In the genomic region with DNA sequence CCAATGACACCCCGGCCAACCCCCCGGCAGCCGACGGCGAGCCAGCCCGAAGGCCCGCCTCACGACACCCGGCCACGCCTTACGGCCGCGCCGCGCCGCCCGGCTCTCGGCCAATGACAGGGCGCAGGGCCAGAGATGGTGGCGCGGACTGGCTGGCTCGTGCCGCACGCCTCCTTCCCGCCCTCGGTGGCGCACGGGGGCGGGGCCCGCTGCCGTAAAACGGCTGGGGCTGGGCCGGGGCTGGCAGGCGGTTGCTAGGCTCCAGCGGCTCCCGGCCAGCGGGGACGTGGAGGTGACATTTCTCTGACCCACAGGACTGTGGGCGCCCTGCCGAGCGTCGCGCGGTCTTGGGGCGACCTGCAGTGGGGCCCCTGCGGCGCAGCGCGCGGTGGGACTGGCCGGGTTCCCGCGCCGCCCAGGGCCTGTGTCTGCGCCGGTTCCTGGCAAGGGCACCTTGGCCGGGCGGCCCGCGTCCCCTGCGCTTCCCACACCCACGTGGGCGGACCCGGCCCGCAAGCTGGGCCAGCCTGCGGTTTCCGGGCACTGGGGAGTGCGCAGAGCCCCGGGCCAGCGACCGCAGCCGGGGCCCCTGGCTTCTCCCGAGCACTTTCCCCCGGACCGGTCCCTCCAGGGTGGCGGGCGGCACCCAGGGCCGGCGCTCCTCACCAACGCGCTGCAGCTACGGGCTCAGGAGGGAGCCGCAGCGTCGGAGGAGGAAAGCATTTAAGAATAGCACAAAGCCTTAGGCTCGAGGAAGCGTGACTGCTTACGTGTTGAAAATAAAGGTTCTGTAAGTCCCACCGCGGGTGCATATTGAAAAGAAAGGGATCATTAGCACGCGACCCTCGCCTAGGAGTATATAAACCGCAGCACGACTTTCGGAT, we compare ENCODE assay signal across 2 cellular contexts.
TF ChIP-seq lines count a peak whose summit lies in the region.

A gene (minus strand): TSS at position 8 of the 884 bp plus-strand sequence. CDS start 64 bp downstream, outside the sequence.

TF ChIP-seq in IMR-90, 13 proteins besides CTCF, POLR2A, EP300 and RAD21:
- TF ChIP-seq, protein P1, sequence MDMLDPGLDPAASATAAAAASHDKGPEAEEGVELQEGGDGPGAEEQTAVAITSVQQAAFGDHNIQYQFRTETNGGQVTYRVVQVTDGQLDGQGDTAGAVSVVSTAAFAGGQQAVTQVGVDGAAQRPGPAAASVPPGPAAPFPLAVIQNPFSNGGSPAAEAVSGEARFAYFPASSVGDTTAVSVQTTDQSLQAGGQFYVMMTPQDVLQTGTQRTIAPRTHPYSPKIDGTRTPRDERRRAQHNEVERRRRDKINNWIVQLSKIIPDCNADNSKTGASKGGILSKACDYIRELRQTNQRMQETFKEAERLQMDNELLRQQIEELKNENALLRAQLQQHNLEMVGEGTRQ (IDR thresholded peaks at IDR 0.05; ENCODE audit: low read depth, low read length) = peak; percentile 71
- no peak for TF ChIP-seq NFE2L2 (IDR thresholded peaks at IDR 0.05; ENCODE audit: low read depth, low read length)
- TF ChIP-seq RCOR1 (IDR thresholded peaks at IDR 0.05; ENCODE audit: insufficient replicate concordance, low read length) = no peak
- peak; percentile 21; the same call in 1 of the 2 replicates for TF ChIP-seq FOS (IDR thresholded peaks at IDR 0.05; ENCODE audit: low read depth, low read length)
- peak; percentile 88; the same call in 1 of the 2 replicates for TF ChIP-seq MAZ (IDR thresholded peaks at IDR 0.05; ENCODE audit: borderline replicate concordance, low read depth, low read length)
- TF ChIP-seq CHD1 (IDR thresholded peaks at IDR 0.05; ENCODE audit: low read depth, low read length) = no peak
- TF ChIP-seq MXI1 (IDR thresholded peaks at IDR 0.05; ENCODE audit: borderline replicate concordance, low read depth, low read length) = peak; percentile 72
- TF ChIP-seq BHLHE40 (IDR thresholded peaks at IDR 0.05; ENCODE audit: low read depth, low read length) = peak; percentile 86; the same call in 1 of the 2 replicates
- no peak for TF ChIP-seq MAFK (IDR thresholded peaks at IDR 0.05; ENCODE audit: low read depth, low read length)
- TF ChIP-seq CEBPB (IDR thresholded peaks at IDR 0.05; ENCODE audit: low read depth, low read length) = no peak
- TF ChIP-seq, protein P2, sequence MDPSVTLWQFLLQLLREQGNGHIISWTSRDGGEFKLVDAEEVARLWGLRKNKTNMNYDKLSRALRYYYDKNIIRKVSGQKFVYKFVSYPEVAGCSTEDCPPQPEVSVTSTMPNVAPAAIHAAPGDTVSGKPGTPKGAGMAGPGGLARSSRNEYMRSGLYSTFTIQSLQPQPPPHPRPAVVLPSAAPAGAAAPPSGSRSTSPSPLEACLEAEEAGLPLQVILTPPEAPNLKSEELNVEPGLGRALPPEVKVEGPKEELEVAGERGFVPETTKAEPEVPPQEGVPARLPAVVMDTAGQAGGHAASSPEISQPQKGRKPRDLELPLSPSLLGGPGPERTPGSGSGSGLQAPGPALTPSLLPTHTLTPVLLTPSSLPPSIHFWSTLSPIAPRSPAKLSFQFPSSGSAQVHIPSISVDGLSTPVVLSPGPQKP (IDR thresholded peaks at IDR 0.05; ENCODE audit: borderline replicate concordance, low read depth, low read length) = no peak
- no peak for TF ChIP-seq SMC3 (IDR thresholded peaks at IDR 0.05; ENCODE audit: low read depth, low read length)

TF ChIP-seq in endothelial cell of umbilical vein, 7 proteins besides CTCF, POLR2A, EP300 and RAD21:
- peak; percentile 8 for TF ChIP-seq FOS (IDR thresholded peaks at IDR 0.05; ENCODE audit: borderline replicate concordance, insufficient read depth, low read length)
- TF ChIP-seq EZH2 (IDR thresholded peaks at IDR 0.05; ENCODE audit: borderline replicate concordance, low read depth, low read length, severe bottlenecking) = no peak
- TF ChIP-seq MYC (IDR thresholded peaks at IDR 0.05; ENCODE audit: low read depth, low read length) = no peak
- TF ChIP-seq POLR2AphosphoS5 (IDR thresholded peaks at IDR 0.05; ENCODE audit: insufficient read depth, low read depth, low read length) = peak; percentile 26
- TF ChIP-seq, protein P3, sequence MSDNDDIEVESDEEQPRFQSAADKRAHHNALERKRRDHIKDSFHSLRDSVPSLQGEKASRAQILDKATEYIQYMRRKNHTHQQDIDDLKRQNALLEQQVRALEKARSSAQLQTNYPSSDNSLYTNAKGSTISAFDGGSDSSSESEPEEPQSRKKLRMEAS (IDR thresholded peaks at IDR 0.05; ENCODE audit: insufficient read depth, insufficient read length) = peak; percentile 52
- no peak for TF ChIP-seq JUN (IDR thresholded peaks at IDR 0.05; ENCODE audit: borderline replicate concordance, insufficient read depth, insufficient read length, low read depth)
- no peak for TF ChIP-seq GATA2 (IDR thresholded peaks at IDR 0.05; ENCODE audit: insufficient read depth, insufficient read length, low read depth, low read length)
